7 cellular contexts compared by ENCODE assay signal in genomic region chr5:131265318-131265803, GRCh38. TPM values are rescaled to one million over a fixed set of nuclear protein-coding genes. Genes with fewer than 3 reads are reported as not detected.
DNase-seq lines count a peak whose midpoint lies in the region; ATAC-seq lines count a peak whose summit lies in the region.

No MANE protein-coding gene starts in this region.

- H3K27ac Mint-ChIP-seq in activated CD4-positive, alpha-beta memory T cell treated with anti-CD3 and anti-CD28 coated beads for 36 hours = peak overlapping the region; percentile 89
- H3K27ac Mint-ChIP-seq in stimulated activated naive B cell treated with anti-CD40 and anti-IgM and Interleukin-4, amounts not matched to agents 10 μg/mL and 1 μg/mL and 100 μg/mL, for 72 hours = peak overlapping the region; percentile 31

- H3K36me3 Mint-ChIP-seq in activated CD4-positive, alpha-beta memory T cell treated with anti-CD3 and anti-CD28 coated beads for 36 hours = peaks cover 30% of the 10 kb centered on the region
- H3K36me3 Mint-ChIP-seq in stimulated activated naive B cell treated with anti-CD40 and anti-IgM and Interleukin-4, amounts not matched to agents 10 μg/mL and 1 μg/mL and 100 μg/mL, for 72 hours = peaks cover 5 to 17% of the 10 kb centered on the region in 2 donors

- DNase-seq in GM03348 (ENCODE audit: low spot score) (peak; percentile 21), GM19240 (ENCODE audit: insufficient read length, low spot score) (no peak)
- DNase-seq in Jurkat, Clone E6-1 (ENCODE audit: low read depth, low spot score) = peak; percentile 52
- no peak for DNase-seq in activated CD4-positive, alpha-beta memory T cell treated with anti-CD3 and anti-CD28 coated beads for 36 hours
- DNase-seq in stimulated activated naive B cell treated with anti-CD40 and anti-IgM and Interleukin-4, amounts not matched to agents 10 μg/mL and 1 μg/mL and 100 μg/mL, for 72 hours = no peak

- intact Hi-C loops in activated CD4-positive, alpha-beta memory T cell treated with anti-CD3 and anti-CD28 coated beads for 36 hours (cut with micrococcal nuclease) = loop anchor here (1.0 to 2.0 kb wide), 5 partner anchors 16 to 271 kb away; partner anchors contain the start of gene LYRM7

- ATAC-seq in GM21526 (IDR thresholded peaks at IDR 0.05; ENCODE audit: low FRiP score, unreplicated experiment) = peak; percentile 25
- peak; percentile 16 to 22 for ATAC-seq in stimulated activated naive B cell treated with anti-CD40 and anti-IgM and Interleukin-4, amounts not matched to agents 10 μg/mL and 1 μg/mL and 100 μg/mL, for 72 hours (replicated peaks)

- CTCF ChIA-PET in activated CD4-positive, alpha-beta memory T cell treated with anti-CD3 and anti-CD28 coated beads for 36 hours (lab: Charles Lee) = interaction anchor here (0.6 to 5.0 kb wide), 19 partner anchors 9 to 131 kb away, joined by 3 to 43 read pairs (median 6); partner anchors contain the start of gene HINT1

- H3K4me3 ChIP-seq in Jurkat, Clone E6-1 (ENCODE audit: low read length) = peak overlapping the region; percentile 87
- peak overlapping the region; percentile 5; the same call in 1 of the 2 replicates for H3K4me3 ChIP-seq in iPS-18c (ENCODE audit: insufficient read depth, low read depth, low read length)

- no peaks in the 10 kb centered on the region for H3K9me3 Mint-ChIP-seq in activated CD4-positive, alpha-beta memory T cell treated with anti-CD3 and anti-CD28 coated beads for 36 hours
- H3K9me3 Mint-ChIP-seq in stimulated activated naive B cell treated with anti-CD40 and anti-IgM and Interleukin-4, amounts not matched to agents 10 μg/mL and 1 μg/mL and 100 μg/mL, for 72 hours = no peaks in the 10 kb centered on the region

- H3K4me3 Mint-ChIP-seq in activated CD4-positive, alpha-beta memory T cell treated with anti-CD3 and anti-CD28 coated beads for 36 hours = peak overlapping the region; percentile 82
- peak overlapping the region; percentile 66 to 90 for H3K4me3 Mint-ChIP-seq in stimulated activated naive B cell treated with anti-CD40 and anti-IgM and Interleukin-4, amounts not matched to agents 10 μg/mL and 1 μg/mL and 100 μg/mL, for 72 hours

- peaks cover 43% of the 10 kb centered on the region for H3K4me1 Mint-ChIP-seq in activated CD4-positive, alpha-beta memory T cell treated with anti-CD3 and anti-CD28 coated beads for 36 hours (ENCODE audit: low read depth)
- H3K4me1 Mint-ChIP-seq in stimulated activated naive B cell treated with anti-CD40 and anti-IgM and Interleukin-4, amounts not matched to agents 10 μg/mL and 1 μg/mL and 100 μg/mL, for 72 hours = peaks cover 14 to 28% of the 10 kb centered on the region in 2 donors

- POLR2A ChIA-PET in activated CD4-positive, alpha-beta memory T cell treated with anti-CD3 and anti-CD28 coated beads for 36 hours (lab: Charles Lee) = interaction anchor here (0.9 to 5.4 kb wide), 17 partner anchors 9 to 129 kb away, joined by 3 to 73 read pairs (median 23); partner anchors contain the start of gene HINT1

- H3K9me3 ChIP-seq in iPS-18c (ENCODE audit: control insufficient read depth, insufficient read depth, low read length) = no peaks in the 10 kb centered on the region

- H3K27me3 Mint-ChIP-seq in activated CD4-positive, alpha-beta memory T cell treated with anti-CD3 and anti-CD28 coated beads for 36 hours = no peaks in the 10 kb centered on the region
- no peaks in the 10 kb centered on the region for H3K27me3 Mint-ChIP-seq in stimulated activated naive B cell treated with anti-CD40 and anti-IgM and Interleukin-4, amounts not matched to agents 10 μg/mL and 1 μg/mL and 100 μg/mL, for 72 hours

RNA-seq across cellular contexts. Expression of gene CDC42SE2, which starts 1.5 kb away (rescaled TPM):
- 28.7 TPM for polyA plus RNA-seq in Jurkat, Clone E6-1 (2012; ENCODE audit: insufficient read depth, insufficient read length)
- total RNA-seq in activated CD4-positive, alpha-beta memory T cell treated with anti-CD3 and anti-CD28 coated beads for 36 hours = 100 to 1,000 TPM; 103 to 104 TPM

Comparison
In these comparisons a context has a peak if more than half of its experiments do, and no peak if none do; other contexts are left out.
1. DNase-seq: peak in GM03348 (single experiment) and Jurkat, Clone E6-1 (single experiment); none in activated CD4-positive, alpha-beta memory T cell treated with anti-CD3 and anti-CD28 coated beads for 36 hours (single experiment), stimulated activated naive B cell treated with anti-CD40 and anti-IgM and Interleukin-4, amounts not matched to agents 10 μg/mL and 1 μg/mL and 100 μg/mL, for 72 hours (single experiment) and GM19240 (single experiment).